ENCODE assay signal across 8 cellular contexts in the genomic region with DNA sequence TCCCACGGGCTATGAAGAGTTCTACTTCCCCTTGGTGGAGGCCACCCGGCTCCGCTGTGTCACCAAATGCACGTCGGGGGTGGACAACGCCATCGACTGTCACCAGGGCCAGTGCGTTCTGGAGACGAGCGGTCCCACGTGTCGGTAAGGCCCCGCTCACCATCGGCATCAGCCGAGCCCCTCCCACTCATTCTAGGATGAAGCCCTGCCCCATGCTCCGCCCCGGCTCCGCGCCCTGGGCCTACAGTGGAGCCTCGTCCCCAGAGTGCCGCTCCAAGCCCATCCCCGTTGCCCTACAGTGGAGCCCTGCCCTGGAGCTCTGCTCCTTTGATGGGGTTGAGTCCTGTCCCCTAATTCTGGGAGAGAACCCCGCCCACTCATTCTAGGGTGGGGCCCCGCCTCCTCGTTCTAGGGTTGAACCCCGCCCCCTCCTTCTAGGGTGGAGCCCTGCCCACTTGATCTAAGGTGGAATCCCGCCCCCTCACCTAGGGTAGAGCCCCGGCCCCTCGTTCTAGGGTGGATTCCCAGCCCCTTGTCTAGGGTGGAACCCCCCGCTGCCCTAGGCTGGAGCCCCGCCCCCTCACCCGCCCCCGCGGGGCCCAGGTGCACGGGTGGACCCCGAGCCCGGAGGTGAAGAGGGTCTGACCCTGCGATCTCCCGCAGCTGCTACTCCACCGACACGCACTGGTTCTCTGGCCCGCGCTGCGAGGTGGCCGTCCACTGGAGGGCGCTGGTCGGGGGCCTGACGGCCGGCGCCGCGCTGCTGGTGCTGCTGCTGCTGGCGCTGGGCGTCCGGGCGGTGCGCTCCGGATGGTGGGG. TPM values are rescaled to one million over a fixed set of nuclear protein-coding genes. Genes with fewer than 3 reads are reported as not detected.
A peak's percentile ranks its signal among the peaks of the same experiment; 100 is the strongest.
DNase-seq lines count a peak whose midpoint lies in the region; ATAC-seq and TF ChIP-seq lines count a peak whose summit lies in the region.

No MANE protein-coding gene starts in this region.

- H3K4me1 Mint-ChIP-seq in mesothelial cell of epicardium: peaks cover 10% of the 10 kb centered on the region

- no peak overlapping the region for H3K27ac Mint-ChIP-seq in mesothelial cell of epicardium

- H3K27me3 Mint-ChIP-seq in mesothelial cell of epicardium (ENCODE audit: low read depth): peaks cover 71% of the 10 kb centered on the region

- DNase-seq in COLO829 (ENCODE audit: low spot score) (peak; percentile 86), ecto neural progenitor cell (ENCODE audit: low spot score) (peak; percentile 99), mesothelial cell of epicardium (ENCODE audit: low spot score in 2 of 2, unreplicated experiment in 2 of 2) (peak; percentile 83 to 98), medulla oblongata (ENCODE audit: extremely low spot score) (no peak), COR-L47 (lab: John Stamatoyannopoulos, UW) (no peak)
- DNase-seq in activated CD4-positive, alpha-beta T cell treated with anti-CD3 and anti-CD28 coated beads for 1 hour: peak; percentile 55
- peak; percentile 36 to 42 for DNase-seq in stimulated activated CD8-positive, alpha-beta memory T cell treated with anti-CD3 and anti-CD28 coated beads, Interleukin-4, amount 100 ng/mL, for 4 hours (ENCODE audit: low read depth in 2 of 2, low spot score in 1 of 2)

- peak; percentile 55 for ATAC-seq in HG03108 (IDR thresholded peaks at IDR 0.05; ENCODE audit: unreplicated experiment)

- TF ChIP-seq CTCF in mesothelial cell of epicardium (IDR thresholded peaks at IDR 0.05; ENCODE audit: unreplicated experiment): peak; percentile 85

- H3K4me3 Mint-ChIP-seq in mesothelial cell of epicardium: peak overlapping the region; percentile 69

- no peaks in the 10 kb centered on the region for H3K9me3 Mint-ChIP-seq in mesothelial cell of epicardium

- H3K36me3 Mint-ChIP-seq in mesothelial cell of epicardium: no peaks in the 10 kb centered on the region

RNA-seq across cellular contexts. Expression of gene MUC12, which starts 3.4 kb away (rescaled TPM):
- total RNA-seq in mesothelial cell of epicardium: 0.73 to 1.4 TPM (median 1.1 TPM) in 3 replicates

RNA-seq across cellular contexts. Expression of gene MUC3A, which starts 16.6 kb away (rescaled TPM):
- total RNA-seq in mesothelial cell of epicardium: 2.0 to 2.4 TPM (median 2.2 TPM) in 3 replicates

RNA-seq across cellular contexts. Expression of gene MUC17, which starts 53.9 kb away (rescaled TPM):
- total RNA-seq in mesothelial cell of epicardium: not detected in 3 replicates

Comparison
In these comparisons a context has a peak if more than half of its experiments do, and no peak if none do; other contexts are left out.
1. DNase-seq: peak in COLO829 (single experiment), activated CD4-positive, alpha-beta T cell treated with anti-CD3 and anti-CD28 coated beads for 1 hour (single experiment), ecto neural progenitor cell (single experiment), mesothelial cell of epicardium (2 of 2) and stimulated activated CD8-positive, alpha-beta memory T cell treated with anti-CD3 and anti-CD28 coated beads, Interleukin-4, amount 100 ng/mL, for 4 hours (2 of 2); none in medulla oblongata (single experiment) and COR-L47 (single experiment).